Comparison of ENCODE assay signal across 10 cellular contexts in genomic region chr6:163419413-163420314, GRCh38. TPM values are rescaled to one million over a fixed set of nuclear protein-coding genes. Genes with fewer than 3 reads are reported as not detected.
DNase-seq lines count a peak whose midpoint lies in the region; ATAC-seq and TF ChIP-seq lines count a peak whose summit lies in the region.
"Had no signal": no experiment of that assay in that cellular context is flagged by ENCODE, and none has a peak within 500 bp of the region (broad histone marks: within the 10 kb centered on the region; RNA-seq: fewer than 3 reads in every experiment).

No MANE protein-coding gene starts in this region.

- peak; percentile 5; the same call in 1 of the 3 replicates for ATAC-seq in SK-N-SH treated with all-trans-retinoic acid at 6 μM for 48 hours
- peak; percentile 10 to 26 for ATAC-seq in gastrocnemius medialis
- no peak for ATAC-seq in HG03175 (IDR thresholded peaks at IDR 0.05; ENCODE audit: unreplicated experiment)
- ATAC-seq: stimulated activated naive B cell treated with anti-CD40 and anti-IgM and Interleukin-4, amounts not matched to agents 10 μg/mL and 1 μg/mL and 100 μg/mL, for 72 hours had no signal

- TF ChIP-seq CTCF in foreskin fibroblast (IDR thresholded peaks at IDR 0.05; ENCODE audit: low read depth, low read length): no peak
- TF ChIP-seq CTCF in gastrocnemius medialis (IDR thresholded peaks at IDR 0.05 in 4 of 5, conservative IDR thresholded peaks at IDR 0.05 in 1 of 5): no peak

- H3K27ac ChIP-seq in gastrocnemius medialis: peak overlapping the region; percentile 98 to 99 (median 99)
- no peak overlapping the region for H3K27ac ChIP-seq in Karpas-422 (ENCODE audit: low read length)

- H3K79me2 ChIP-seq in Karpas-422 (ENCODE audit: low read length): no peaks in the 10 kb centered on the region

- H3K9ac ChIP-seq in Karpas-422 (ENCODE audit: low read length): no peak overlapping the region

- no peaks in the 10 kb centered on the region for H3K9me2 ChIP-seq in Karpas-422 (replicated peaks; ENCODE audit: insufficient read depth, low read length)

- H3K9me3 ChIP-seq in gastrocnemius medialis (no peaks in the 10 kb centered on the region), Karpas-422 (ENCODE audit: low read length) (no peaks in the 10 kb centered on the region; the same call in 1 of the 2 replicates)

- no peaks in the 10 kb centered on the region for H4K20me1 ChIP-seq in Karpas-422 (ENCODE audit: insufficient read depth, low read depth, low read length)

- no peaks in the 10 kb centered on the region for H3K36me3 ChIP-seq in gastrocnemius medialis
- no peaks in the 10 kb centered on the region for H3K36me3 ChIP-seq in Karpas-422 (ENCODE audit: insufficient read depth, low read length)

- no peak overlapping the region for H3K4me2 ChIP-seq in Karpas-422 (ENCODE audit: low read depth, low read length, poor library complexity, severe bottlenecking)

- DNase-seq in EL (peak; percentile 44), foreskin fibroblast (peak; percentile 24 to 53), gastrocnemius medialis (no peak), islet precursor cell (no peak), HK-2 (ENCODE audit: unreplicated experiment) (no peak), Karpas-422 (no peak)
- DNase-seq: activated CD4-positive, alpha-beta memory T cell treated with anti-CD3 and anti-CD28 coated beads for 36 hours; stimulated activated naive B cell treated with anti-CD40 and anti-IgM and Interleukin-4, amounts not matched to agents 10 μg/mL and 1 μg/mL and 100 μg/mL, for 72 hours had no signal

- H3K4me3 ChIP-seq in foreskin fibroblast (ENCODE audit: low read depth in 1 of 2, low read length in 2 of 2): peak overlapping the region; percentile 32 to 84
- peak overlapping the region; percentile 71 to 96 (median 87) for H3K4me3 ChIP-seq in gastrocnemius medialis
- no peak overlapping the region for H3K4me3 ChIP-seq in Karpas-422 (ENCODE audit: low read length)

- intact Hi-C loops in gastrocnemius medialis (cut with DNase I; ENCODE audit: low total_unique reads): loop anchor here (2.0 to 10.0 kb wide), 4 partner anchors 165 to 1505 kb away; partner anchors contain the start of genes PACRG and PRKN

- H3K27me3 ChIP-seq in gastrocnemius medialis (no peaks in the 10 kb centered on the region), Karpas-422 (ENCODE audit: low read length) (no peaks in the 10 kb centered on the region)

- H3K4me1 ChIP-seq in gastrocnemius medialis: peaks cover 53 to 58% of the 10 kb centered on the region in 2 donors
- H3K4me1 ChIP-seq in Karpas-422 (ENCODE audit: low read length): no peaks in the 10 kb centered on the region

- peak in 1 of 2 donors; percentile 16 for TF ChIP-seq POLR2A in gastrocnemius medialis (IDR thresholded peaks at IDR 0.05)

- no peak overlapping the region for H2AFZ ChIP-seq in Karpas-422 (ENCODE audit: low read length)

- in situ Hi-C loops in gastrocnemius medialis (cut with MboI; ENCODE audit: low sequenced_read_pairs in 4 of 4): loop anchor here (5.0 to 25.0 kb wide), 7 partner anchors 158 to 1818 kb away; no protein-coding TSS in a partner anchor

TF ChIP-seq in SK-N-SH treated with all-trans-retinoic acid at 6 μM for 48 hours, 23 proteins besides CTCF, POLR2A, EP300 and RAD21:
- no peak for TF ChIP-seq CSDC2 (CRISPR knock-in tag; IDR thresholded peaks at IDR 0.05)
- TF ChIP-seq PATZ1 (CRISPR knock-in tag; IDR thresholded peaks at IDR 0.05; ENCODE audit: borderline replicate concordance): no peak
- TF ChIP-seq CSRNP3 (CRISPR knock-in tag; IDR thresholded peaks at IDR 0.05): no peak
- TF ChIP-seq GLIS3 (CRISPR knock-in tag; IDR thresholded peaks at IDR 0.05): no peak
- TF ChIP-seq ZNF565 (CRISPR knock-in tag; conservative IDR thresholded peaks at IDR 0.05; ENCODE audit: low read depth): no peak
- no peak for TF ChIP-seq ESRRG (CRISPR knock-in tag; IDR thresholded peaks at IDR 0.05)
- no peak for TF ChIP-seq ZC3H10 (CRISPR knock-in tag; IDR thresholded peaks at IDR 0.05)
TF ChIP-seq in SK-N-SH treated with all-trans-retinoic acid at 6 μM for 48 hours: peak in this region for 0.

RNA-seq across cellular contexts. Expression of gene QKI, which starts 5.1 kb away (rescaled TPM):
- total RNA-seq in gastrocnemius medialis: 100 to 1,000 TPM; 283 to 425 (median 344) TPM
- 0.04 TPM in 1 of 2 replicates, not detected in the other for total RNA-seq in Karpas-422 (2014; rRNA removed; shearing (Covaris generic); ENCODE audit: low replicate concordance)

Comparison
In these comparisons a context has a peak if more than half of its experiments do, and no peak if none do; other contexts are left out.
1. DNase-seq: peak in EL (single experiment) and foreskin fibroblast (2 of 2); none in gastrocnemius medialis (0 of 2), islet precursor cell (single experiment), HK-2 (single experiment) and Karpas-422 (single experiment).
2. RNA of gene QKI, which starts 5.1 kb away (total RNA-seq): 283 to 425 TPM in gastrocnemius medialis; 0.04 TPM in Karpas-422; every median in the first group is over 100 times any median in the second.